8 cellular contexts compared by ENCODE assay signal in the genomic region with DNA sequence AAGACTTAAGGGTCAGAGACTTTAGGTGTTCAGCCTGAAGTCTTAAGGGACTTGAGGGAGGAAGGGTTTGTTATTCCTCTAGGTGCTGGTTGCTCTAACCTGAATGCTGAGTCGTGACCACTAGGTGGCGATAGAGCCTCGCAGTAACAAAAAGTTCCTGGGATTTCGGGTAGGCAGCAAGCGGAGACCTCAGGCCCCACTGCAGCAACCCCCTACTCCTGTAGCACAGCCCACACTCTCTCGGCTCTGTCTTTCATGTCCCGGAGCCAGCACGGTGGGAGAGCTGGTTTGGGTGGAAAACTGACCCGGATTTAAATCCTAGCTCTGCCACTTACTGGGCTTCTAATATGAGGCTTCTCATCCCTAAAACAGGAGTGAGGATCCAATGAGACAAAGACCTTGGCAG.
DNase-seq lines count a peak whose midpoint lies in the region; ATAC-seq and TF ChIP-seq lines count a peak whose summit lies in the region.

No MANE protein-coding gene starts in this region.

- H3K27ac ChIP-seq in endodermal cell (ENCODE audit: low read depth, low read length): no peak overlapping the region

- H3K9ac ChIP-seq in endodermal cell (ENCODE audit: extremely low read depth, low read length, poor library complexity, severe bottlenecking): no peak overlapping the region

- H3K4me1 Mint-ChIP-seq in endodermal cell: peaks cover 9% of the 10 kb centered on the region

- no peak overlapping the region for H3K27ac Mint-ChIP-seq in endodermal cell

- H3K9me3 Mint-ChIP-seq in endodermal cell: no peaks in the 10 kb centered on the region

- ATAC-seq in HG03159 (IDR thresholded peaks at IDR 0.05; ENCODE audit: unreplicated experiment): peak; percentile 59

- H3K9me3 ChIP-seq in endodermal cell (ENCODE audit: control insufficient read depth, low read length): no peaks in the 10 kb centered on the region

- H3K36me3 Mint-ChIP-seq in endodermal cell (ENCODE audit: low read depth): no peaks in the 10 kb centered on the region

- peak; percentile 93 for TF ChIP-seq CTCF in endodermal cell (conservative IDR thresholded peaks at IDR 0.05)

- no peaks in the 10 kb centered on the region for H3K4me1 ChIP-seq in endodermal cell (ENCODE audit: control insufficient read depth, insufficient read depth, low read length)

- H3K36me3 ChIP-seq in endodermal cell (ENCODE audit: control insufficient read depth, insufficient read depth, low read length): no peaks in the 10 kb centered on the region

- H3K27me3 Mint-ChIP-seq in endodermal cell (ENCODE audit: insufficient read depth): peaks cover 7% of the 10 kb centered on the region

- WGBS in endodermal cell (ENCODE audit: insufficient coverage in 1 of 2, insufficient read length in 1 of 2), 2 experiments: 3 to 8% methylated on average over 6 to 9 of the region's 9 CpGs

- no peaks in the 10 kb centered on the region for H3K27me3 ChIP-seq in endodermal cell (ENCODE audit: control insufficient read depth, insufficient read depth, low read length, poor library complexity, severe bottlenecking)

- peak; percentile 28 for DNase-seq in NCI-H1436 (lab: John Stamatoyannopoulos, UW)
- no peak for DNase-seq in NCI-H1436 treated with DMSO at 0.1 percent for 48 hours (lab: John Stamatoyannopoulos, UW)
- peak; percentile 61 to 79 for DNase-seq in NCI-H524 (lab: John Stamatoyannopoulos, UW)
- DNase-seq in activated CD8-positive, alpha-beta memory T cell treated with anti-CD3 and anti-CD28 coated beads for 24 hours: peak; percentile 82
- peak; percentile 96 for DNase-seq in endodermal cell
- peak; percentile 77 for DNase-seq in midbrain (lab: John Stamatoyannopoulos, UW)
- DNase-seq in stimulated activated CD8-positive, alpha-beta memory T cell treated with anti-CD3 and anti-CD28 coated beads, Interleukin-4, amount 100 ng/mL, for 1 hour (ENCODE audit: low read depth in 2 of 2, low spot score in 1 of 2): peak; percentile 14 to 29

- H3K4me3 Mint-ChIP-seq in endodermal cell: no peak overlapping the region

- no peak overlapping the region for H3K4me3 ChIP-seq in endodermal cell (ENCODE audit: low read length)
